In genomic region chr15:39502048-39502447, GRCh38 we compare ENCODE assay signal across 16 cellular contexts.
"Had no signal": no experiment of that assay in that cellular context is flagged by ENCODE, and none has a peak within 500 bp of the region (broad histone marks: within the 10 kb centered on the region; RNA-seq: fewer than 3 reads in every experiment).

No MANE protein-coding gene starts in this region.

- H3K27ac ChIP-seq: colonic mucosa, right atrium auricular region, tibial nerve had no signal

- ATAC-seq: gastroesophageal sphincter had no signal

- H3K4me1 ChIP-seq: colonic mucosa had no signal

- H3K27me3 ChIP-seq: colonic mucosa, gastroesophageal sphincter, hepatocyte, right atrium auricular region, tibial nerve had no signal

- H3K9me3 ChIP-seq: colonic mucosa, gastroesophageal sphincter, right atrium auricular region, tibial nerve had no signal

- H3K4me3 ChIP-seq: colonic mucosa, gastroesophageal sphincter, hepatocyte, right atrium auricular region, skin epidermis, tibial nerve had no signal

- DNase-seq: activated CD4-positive, alpha-beta T cell treated with anti-CD3 and anti-CD28 coated beads, Interleukin-2, amount 50 U/mL, for 4 hours; activated CD4-positive, CD25-positive, alpha-beta regulatory T cell treated with anti-CD3 and anti-CD28 coated beads, Interleukin-2, amount 50 U/mL, for 72 hours; activated gamma-delta T cell treated with Interleukin-2 at 50 U/mL for 16 hours; activated naive CD8-positive, alpha-beta T cell treated with anti-CD3 and anti-CD28 coated beads, Interleukin-2, amount 10 ng/mL, durations not matched to agents 7 days and 5 days; activated T-cell treated with anti-CD3 and anti-CD28 coated beads, Interleukin-2, amount 50 U/mL, for 48 hours; aorta; colonic mucosa; effector CD4-positive, alpha-beta T cell; midbrain; posterior cingulate gyrus; SW 1271 had no signal

- H3K79me2 ChIP-seq: hepatocyte had no signal

- H3K4me2 ChIP-seq: hepatocyte had no signal

- H2AFZ ChIP-seq: hepatocyte had no signal

- H3K36me3 ChIP-seq: colonic mucosa, gastroesophageal sphincter, right atrium auricular region, tibial nerve had no signal
